ENCODE assay signal across 8 cellular contexts in genomic region chr2:60707750-60708371, GRCh38. TPM values are rescaled to one million over a fixed set of nuclear protein-coding genes. Genes with fewer than 3 reads are reported as not detected.
DNase-seq lines count a peak whose midpoint lies in the region; ATAC-seq, FAIRE-seq and TF ChIP-seq lines count a peak whose summit lies in the region.

No MANE protein-coding gene starts in this region.

- no peak overlapping the region for H3K9ac ChIP-seq in endothelial cell of umbilical vein (replicated peaks; ENCODE audit: extremely low read depth, insufficient read depth, low read length)

- H3K36me3 Mint-ChIP-seq in naive thymus-derived CD8-positive, alpha-beta T cell: no peaks in the 10 kb centered on the region

- H2AFZ ChIP-seq in endothelial cell of umbilical vein (ENCODE audit: low read depth, low read length): peak overlapping the region; percentile 23

- no peaks in the 10 kb centered on the region for H3K27me3 ChIP-seq in endothelial cell of umbilical vein (ENCODE audit: control insufficient read depth in 2 of 2, insufficient read depth in 2 of 2, low read length in 2 of 2)

- in situ Hi-C loops in G401 (cut with HindIII; ENCODE audit: low sequenced_read_pairs): no loop called here

- peak; percentile 92 for FAIRE-seq in endothelial cell of umbilical vein (lab: Jason Lieb, UNC)

- H3K4me2 ChIP-seq in endothelial cell of umbilical vein (ENCODE audit: insufficient read depth, low read length): no peak overlapping the region

- TF ChIP-seq POLR2A in endothelial cell of umbilical vein (IDR thresholded peaks at IDR 0.05; ENCODE audit: low read depth, low read length): no peak

- H3K9me3 Mint-ChIP-seq in naive thymus-derived CD8-positive, alpha-beta T cell: no peaks in the 10 kb centered on the region

- H3K9me3 ChIP-seq in endothelial cell of umbilical vein (replicated peaks; ENCODE audit: control insufficient read depth, insufficient read depth, low read length): no peaks in the 10 kb centered on the region

- BruUV-seq in endothelial cell of umbilical vein (replicated peaks; lab: Mats Ljungman, UMichigan): no TSS peak

- peak overlapping the region in 1 of 10 donors; percentile 12 for H3K27ac Mint-ChIP-seq in naive thymus-derived CD8-positive, alpha-beta T cell

- peaks cover 0 to 7% (median 5%) of the 10 kb centered on the region in 5 donors for H3K27me3 Mint-ChIP-seq in naive thymus-derived CD8-positive, alpha-beta T cell

- POLR2A ChIA-PET in endothelial cell of umbilical vein (lab: Charles Lee): no interaction called here
- POLR2A ChIA-PET in naive thymus-derived CD8-positive, alpha-beta T cell (lab: Charles Lee): interaction anchor here (2.2 kb wide), 1 partner anchor 49 kb away, joined by 7 read pairs; the partner anchor contains the start of gene PAPOLG

- CTCF ChIA-PET in endothelial cell of umbilical vein (lab: Charles Lee): interaction anchor here (0.6 to 8.6 kb wide), 26 partner anchors 11 to 950 kb away, joined by 3 to 173 read pairs (median 4); partner anchors contain the start of gene PAPOLG

- no peak overlapping the region for H3K4me3 ChIP-seq in endothelial cell of umbilical vein (replicated peaks in 1 of 3; ENCODE audit: insufficient read depth in 1 of 3, low read depth in 1 of 3, low read length in 3 of 3)

- H3K4me1 ChIP-seq in endothelial cell of umbilical vein (ENCODE audit: control insufficient read depth, extremely low read depth, insufficient read depth, low read length): peaks cover 5% of the 10 kb centered on the region

- no peaks in the 10 kb centered on the region for H3K9me1 ChIP-seq in endothelial cell of umbilical vein (replicated peaks; ENCODE audit: control insufficient read depth, extremely low read depth, insufficient read depth, low read length)

- TF ChIP-seq CTCF in endothelial cell of umbilical vein (IDR thresholded peaks at IDR 0.05; ENCODE audit: extremely low read depth in 1 of 2, insufficient read depth in 1 of 2, low read depth in 1 of 2, low read length in 2 of 2): peak; percentile 48 to 52

- H3K27ac ChIP-seq in endothelial cell of umbilical vein (ENCODE audit: insufficient read depth, low read depth, low read length): no peak overlapping the region

- intact Hi-C loops in endothelial cell of umbilical vein (cut with micrococcal nuclease): loop anchor here (1.0 kb wide), 2 partner anchors 48 to 291 kb away; partner anchors contain the start of gene PAPOLG
- intact Hi-C loops in posterior vena cava (cut with DNase I): no loop called here

- H4K20me1 ChIP-seq in endothelial cell of umbilical vein (replicated peaks; ENCODE audit: control insufficient read depth, extremely low read depth, insufficient read depth, low read length): no peaks in the 10 kb centered on the region

- peaks cover 0 to 6% (median 2%) of the 10 kb centered on the region in 4 donors for H3K4me1 Mint-ChIP-seq in naive thymus-derived CD8-positive, alpha-beta T cell

- dilution Hi-C loops in endothelial cell of umbilical vein (cut with MboI; ENCODE audit: extremely low pct_ligation_motif_present, low sequenced_read_pairs): no loop called here

- no peak overlapping the region for H3K4me3 Mint-ChIP-seq in naive thymus-derived CD8-positive, alpha-beta T cell

- no peaks in the 10 kb centered on the region for H3K79me2 ChIP-seq in endothelial cell of umbilical vein (ENCODE audit: control insufficient read depth, insufficient read depth, low read length)

- peak; percentile 46 to 57 for ATAC-seq in naive thymus-derived CD8-positive, alpha-beta T cell
- no peak for ATAC-seq in HG02571 (IDR thresholded peaks at IDR 0.05; ENCODE audit: unreplicated experiment)

- DNase-seq in G401 (ENCODE audit: low spot score): peak; percentile 47
- peak; percentile 57 for DNase-seq in HT-29 (ENCODE audit: low spot score)
- peak; percentile 29 for DNase-seq in RPMI7951 (ENCODE audit: low read depth)
- peak; percentile 44 for DNase-seq in endothelial cell of umbilical vein (ENCODE audit: low read depth, low spot score)
- DNase-seq in naive thymus-derived CD8-positive, alpha-beta T cell: peak in 3 of 10 donors; percentile 43 to 53 (median 44)
- DNase-seq in GDM1 (lab: John Stamatoyannopoulos, UW): no peak
- DNase-seq in posterior vena cava (ENCODE audit: low spot score): no peak

- H3K36me3 ChIP-seq in endothelial cell of umbilical vein (ENCODE audit: control insufficient read depth in 2 of 2, extremely low read depth in 1 of 2, insufficient read depth in 2 of 2, low read length in 2 of 2): no peaks in the 10 kb centered on the region

TF ChIP-seq in endothelial cell of umbilical vein, 7 proteins besides CTCF, POLR2A, EP300 and RAD21:
- TF ChIP-seq MYC (IDR thresholded peaks at IDR 0.05; ENCODE audit: low read depth, low read length) (no peak), JUN (IDR thresholded peaks at IDR 0.05; ENCODE audit: borderline replicate concordance, insufficient read depth, insufficient read length, low read depth) (no peak), FOS (IDR thresholded peaks at IDR 0.05; ENCODE audit: borderline replicate concordance, insufficient read depth, low read length) (no peak), GATA2 (IDR thresholded peaks at IDR 0.05; ENCODE audit: insufficient read depth, insufficient read length, low read depth, low read length) (no peak), POLR2AphosphoS5 (IDR thresholded peaks at IDR 0.05; ENCODE audit: insufficient read depth, low read depth, low read length) (no peak), EZH2 (IDR thresholded peaks at IDR 0.05; ENCODE audit: borderline replicate concordance, low read depth, low read length, severe bottlenecking) (no peak)
- TF ChIP-seq, protein P1, sequence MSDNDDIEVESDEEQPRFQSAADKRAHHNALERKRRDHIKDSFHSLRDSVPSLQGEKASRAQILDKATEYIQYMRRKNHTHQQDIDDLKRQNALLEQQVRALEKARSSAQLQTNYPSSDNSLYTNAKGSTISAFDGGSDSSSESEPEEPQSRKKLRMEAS (IDR thresholded peaks at IDR 0.05; ENCODE audit: insufficient read depth, insufficient read length): no peak

RNA-seq across cellular contexts. Expression of gene PAPOLG, which starts 48.2 kb away (rescaled TPM):
- total RNA-seq in G401 (2014; rRNA removed; shearing (Covaris generic)): 6.6 and 10.4 TPM in 2 replicates
- total RNA-seq in HT-29 (2014; rRNA removed; shearing (Covaris generic)): 3.2 and 6.2 TPM in 2 replicates
- 14.7 and 14.8 TPM in 2 replicates for total RNA-seq in RPMI7951 (2014; rRNA removed; shearing (Covaris generic))
- total RNA-seq in endothelial cell of umbilical vein (14.9 TPM in 2 replicates), posterior vena cava (1 to 10 TPM; 9.3 to 9.9 TPM)
- 3.8 and 4.2 TPM in 2 replicates for polyA plus RNA-seq in endothelial cell of umbilical vein
- 4.0 and 4.4 TPM in 2 replicates for polyA plus RNA-seq in endothelial cell of umbilical vein (2011; cell fraction: cytosol; rRNA removed)
- polyA plus RNA-seq in endothelial cell of umbilical vein (2011; cell fraction: nucleus; rRNA removed): 12.7 and 13.5 TPM in 2 replicates
- 9.2 and 11.4 TPM in 2 replicates for polyA plus RNA-seq in endothelial cell of umbilical vein (2012)
- polyA minus RNA-seq in endothelial cell of umbilical vein: 13.8 and 15.4 TPM in 2 replicates
- 7.1 TPM for polyA minus RNA-seq in endothelial cell of umbilical vein (2011; cell fraction: cytosol; rRNA and poly(A)+ RNA removed)
- 12.4 and 19.1 TPM in 2 replicates for polyA minus RNA-seq in endothelial cell of umbilical vein (2011; cell fraction: nucleus; rRNA and poly(A)+ RNA removed)
- 10 to 100 TPM; 37.7 to 40.6 TPM for total RNA-seq in naive thymus-derived CD8-positive, alpha-beta T cell
- 10 to 100 TPM; 10.1 to 15.4 (median 11.5) TPM for polyA plus RNA-seq in naive thymus-derived CD8-positive, alpha-beta T cell

Comparison
In these comparisons a context has a peak if more than half of its experiments do, and no peak if none do; other contexts are left out.
1. DNase-seq: peak in G401 (single experiment), HT-29 (single experiment), RPMI7951 (single experiment) and endothelial cell of umbilical vein (single experiment); none in GDM1 (single experiment) and posterior vena cava (single experiment).